ENCODE assay signal across 22 cellular contexts in the genomic region with DNA sequence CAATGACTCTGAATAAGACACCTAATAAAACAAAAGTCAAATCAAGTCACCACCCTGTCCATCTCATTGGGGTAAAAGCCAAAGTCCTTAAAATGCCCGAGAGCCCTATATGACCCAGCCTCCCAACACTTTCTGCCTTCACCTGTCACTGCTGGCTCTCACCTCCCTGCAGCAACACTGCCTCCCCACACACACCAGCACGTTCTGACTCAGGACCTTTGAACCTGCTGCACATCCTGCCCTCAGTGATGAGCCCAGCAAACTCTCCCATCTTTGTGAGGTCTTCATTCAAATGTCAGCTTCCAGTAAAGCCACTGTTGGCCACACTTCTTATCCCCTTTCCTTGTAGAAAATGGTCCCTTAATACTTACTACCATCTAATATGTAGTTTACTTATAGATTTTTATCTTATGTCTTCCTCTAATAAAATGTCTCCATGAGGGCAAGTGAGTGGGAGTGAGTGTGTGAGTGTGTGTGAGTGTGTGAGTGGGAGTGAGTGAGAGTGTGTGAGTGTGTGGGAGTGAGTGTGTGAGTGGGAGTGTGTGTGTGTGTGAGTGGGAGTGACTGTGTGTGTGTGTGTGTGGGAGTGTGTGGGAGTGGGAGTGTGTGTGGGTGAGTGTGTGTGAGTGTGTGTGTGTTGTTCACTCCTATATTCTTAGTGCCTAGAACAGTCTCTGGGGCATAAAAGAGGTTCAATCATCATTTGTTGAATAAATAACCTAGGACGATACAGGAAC.
DNase-seq lines count a peak whose midpoint lies in the region; ATAC-seq and TF ChIP-seq lines count a peak whose summit lies in the region.
"Had no signal": no experiment of that assay in that cellular context is flagged by ENCODE, and none has a peak within 500 bp of the region (broad histone marks: within the 10 kb centered on the region; RNA-seq: fewer than 3 reads in every experiment).

No MANE protein-coding gene starts in this region.

- H3K9ac ChIP-seq in neural progenitor cell: no peak overlapping the region

- no peaks in the 10 kb centered on the region for H3K4me1 ChIP-seq in neural progenitor cell
- H3K4me1 ChIP-seq: Peyer's patch had no signal

- no peaks in the 10 kb centered on the region for H4K20me1 ChIP-seq in neural progenitor cell (ENCODE audit: low read depth)

- no peak overlapping the region for H2AFZ ChIP-seq in neural progenitor cell (replicated peaks)

- no peaks in the 10 kb centered on the region for H3K9me3 ChIP-seq in neural progenitor cell (ENCODE audit: low read depth)

- no peaks in the 10 kb centered on the region for H3K36me3 ChIP-seq in neural progenitor cell
- H3K36me3 ChIP-seq: Peyer's patch had no signal

- no peaks in the 10 kb centered on the region for H3F3A ChIP-seq in neural progenitor cell (ENCODE audit: low read depth)

- DNase-seq in activated naive CD4-positive, alpha-beta T cell treated with anti-CD3 and anti-CD28 coated beads for 36 hours: peak; percentile 14
- DNase-seq in activated naive CD4-positive, alpha-beta T cell treated with Interleukin-2 at 50 U/mL for 16 hours: no peak
- DNase-seq in neural progenitor cell (ENCODE audit: low spot score) (no peak), NCI-H1105 treated with DMSO at 0.1 percent for 48 hours (lab: John Stamatoyannopoulos, UW) (no peak), activated T-cell treated with anti-CD3 and anti-CD28 coated beads for 4 hours (no peak)
- no peak for DNase-seq in NK-92 treated with Interleukin-12 subunit alpha and Interleukin-12 subunit beta, amount 100 ng/mL, for 24 hours (lab: John Stamatoyannopoulos, UW)
- DNase-seq: AML-193, DMS53, GF-D8, HFFc6, NCI-H1105, NCI-H2029 treated with DMSO at 0.1 percent for 48 hours, NCI-H2171, NCI-H345, NCI-H524, NCI-H774 had no signal

- CTCF ChIA-PET in activated naive CD4-positive, alpha-beta T cell treated with anti-CD3 and anti-CD28 coated beads for 36 hours (lab: Charles Lee): no interaction called here

- TF ChIP-seq CTCF in neural progenitor cell (IDR thresholded peaks at IDR 0.05): no peak

- no peaks in the 10 kb centered on the region for H3K9me3 Mint-ChIP-seq in activated naive CD4-positive, alpha-beta T cell treated with anti-CD3 and anti-CD28 coated beads for 36 hours
- no peaks in the 10 kb centered on the region for H3K9me3 Mint-ChIP-seq in activated T-helper 17 cell treated with anti-CD3 and anti-CD28 coated beads, Interleukin-2, amount 50 U/mL, for 72 hours
- H3K9me3 Mint-ChIP-seq in neural progenitor cell: peaks cover 10% of the 10 kb centered on the region

- H3K27me3 Mint-ChIP-seq in activated naive CD4-positive, alpha-beta T cell treated with anti-CD3 and anti-CD28 coated beads for 36 hours (ENCODE audit: low read depth): no peaks in the 10 kb centered on the region
- no peaks in the 10 kb centered on the region for H3K27me3 Mint-ChIP-seq in activated T-helper 17 cell treated with anti-CD3 and anti-CD28 coated beads, Interleukin-2, amount 50 U/mL, for 72 hours
- peaks cover 4% of the 10 kb centered on the region for H3K27me3 Mint-ChIP-seq in neural progenitor cell (ENCODE audit: insufficient read depth, low read depth)

- intact Hi-C loops in activated naive CD4-positive, alpha-beta T cell treated with anti-CD3 and anti-CD28 coated beads for 36 hours (cut with micrococcal nuclease): no loop called here

- H3K79me2 ChIP-seq in neural progenitor cell (ENCODE audit: low read depth): no peaks in the 10 kb centered on the region

- H3K4me1 Mint-ChIP-seq in activated naive CD4-positive, alpha-beta T cell treated with anti-CD3 and anti-CD28 coated beads for 36 hours (ENCODE audit: low read depth): no peaks in the 10 kb centered on the region
- H3K4me1 Mint-ChIP-seq in activated T-helper 17 cell treated with anti-CD3 and anti-CD28 coated beads, Interleukin-2, amount 50 U/mL, for 72 hours: no peaks in the 10 kb centered on the region
- peaks cover 65% of the 10 kb centered on the region for H3K4me1 Mint-ChIP-seq in neural progenitor cell
- H3K4me1 Mint-ChIP-seq: CD14-positive monocyte had no signal

- no peaks in the 10 kb centered on the region for H3K36me3 Mint-ChIP-seq in activated naive CD4-positive, alpha-beta T cell treated with anti-CD3 and anti-CD28 coated beads for 36 hours (ENCODE audit: low read depth)
- H3K36me3 Mint-ChIP-seq in activated T-helper 17 cell treated with anti-CD3 and anti-CD28 coated beads, Interleukin-2, amount 50 U/mL, for 72 hours (ENCODE audit: low read depth): no peaks in the 10 kb centered on the region
- no peaks in the 10 kb centered on the region for H3K36me3 Mint-ChIP-seq in neural progenitor cell
- H3K36me3 Mint-ChIP-seq: CD14-positive monocyte had no signal

- no peak overlapping the region for H3K4me2 ChIP-seq in neural progenitor cell

- no peak overlapping the region for H3K4me3 Mint-ChIP-seq in activated naive CD4-positive, alpha-beta T cell treated with anti-CD3 and anti-CD28 coated beads for 36 hours
- no peak overlapping the region for H3K4me3 Mint-ChIP-seq in activated T-helper 17 cell treated with anti-CD3 and anti-CD28 coated beads, Interleukin-2, amount 50 U/mL, for 72 hours
- no peak overlapping the region for H3K4me3 Mint-ChIP-seq in neural progenitor cell
- H3K4me3 Mint-ChIP-seq: CD14-positive monocyte, HFFc6 had no signal

- H3K27ac ChIP-seq in neural progenitor cell: no peak overlapping the region
- H3K27ac ChIP-seq: HL-60, Peyer's patch had no signal

- H3K4me3 ChIP-seq in neural progenitor cell: no peak overlapping the region
- H3K4me3 ChIP-seq: Peyer's patch had no signal

- no peaks in the 10 kb centered on the region for H3K27me3 ChIP-seq in neural progenitor cell
- H3K27me3 ChIP-seq: Peyer's patch had no signal

- no peak overlapping the region for H3K27ac Mint-ChIP-seq in activated naive CD4-positive, alpha-beta T cell treated with anti-CD3 and anti-CD28 coated beads for 36 hours
- no peak overlapping the region for H3K27ac Mint-ChIP-seq in activated T-helper 17 cell treated with anti-CD3 and anti-CD28 coated beads, Interleukin-2, amount 50 U/mL, for 72 hours
- H3K27ac Mint-ChIP-seq in neural progenitor cell: peak overlapping the region; percentile 13
- H3K27ac Mint-ChIP-seq: CD14-positive monocyte, HFFc6 had no signal

- peak; percentile 42 for ATAC-seq in HG03354 (IDR thresholded peaks at IDR 0.05; ENCODE audit: poor library complexity, severe bottlenecking, unreplicated experiment)
- peak; percentile 17 for ATAC-seq in activated T-helper 17 cell treated with anti-CD3 and anti-CD28 coated beads, Interleukin-2, amount 50 U/mL, for 72 hours (replicated peaks)
- ATAC-seq: SK-N-SH treated with all-trans-retinoic acid at 6 μM for 48 hours had no signal
